ENCODE assay signal across 9 cellular contexts in the genomic region with DNA sequence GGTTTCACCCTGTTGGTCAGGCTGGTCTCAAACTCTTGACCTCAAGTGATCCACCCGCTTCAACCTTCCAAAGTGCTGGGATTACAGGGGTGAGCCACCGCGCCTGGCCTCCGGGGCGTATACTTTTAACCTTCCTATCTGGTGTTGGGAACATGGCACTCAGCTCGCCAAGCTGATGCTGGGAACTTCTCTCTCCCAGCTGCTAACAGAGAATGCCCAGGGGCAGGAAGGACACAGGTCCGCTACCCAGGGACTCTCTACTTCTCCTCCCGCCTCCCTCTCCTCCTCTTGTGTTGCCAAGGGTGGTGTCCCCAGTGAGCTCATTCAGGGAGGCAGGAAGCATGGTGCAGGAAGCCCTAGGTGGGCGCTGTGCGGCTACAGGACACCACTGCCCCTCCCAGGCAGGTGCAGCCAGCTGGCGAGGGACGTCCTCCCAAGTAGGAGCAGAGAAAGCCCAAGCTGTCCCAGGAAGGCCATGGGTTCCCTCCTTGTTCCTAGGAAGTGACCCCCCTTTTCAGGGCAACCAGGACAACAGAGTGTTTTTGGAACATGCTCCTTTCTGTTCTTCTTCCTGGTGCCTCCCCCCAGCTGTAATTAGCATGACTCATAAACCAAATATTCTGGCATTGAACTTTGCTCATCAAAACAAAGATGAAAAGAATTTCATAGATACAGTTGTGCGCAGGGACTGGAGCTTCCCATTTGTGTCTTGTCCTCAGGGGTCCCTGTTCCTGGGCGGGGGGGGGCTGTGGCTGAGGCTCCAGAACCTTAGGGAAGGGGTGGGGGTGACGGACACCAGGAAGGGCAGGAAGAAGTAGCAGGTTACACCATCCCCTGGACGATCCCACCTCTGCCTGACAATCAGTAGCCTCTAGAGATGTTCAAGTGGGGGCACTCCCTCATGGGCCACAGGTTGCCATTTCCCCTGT. TPM values are rescaled to one million over a fixed set of nuclear protein-coding genes. Genes with fewer than 3 reads are reported as not detected.
DNase-seq lines count a peak whose midpoint lies in the region; ATAC-seq, FAIRE-seq and TF ChIP-seq lines count a peak whose summit lies in the region.
"Had no signal": no experiment of that assay in that cellular context is flagged by ENCODE, and none has a peak within 500 bp of the region (broad histone marks: within the 10 kb centered on the region; RNA-seq: fewer than 3 reads in every experiment).

No MANE protein-coding gene starts in this region.

- 0 out of 2 replicates have a peak, but pooled peaks cover 4% of the 10 kb centered on the region for H3F3A ChIP-seq in GM23248 (ENCODE audit: insufficient read depth)

- H3K9me2 ChIP-seq in GM23248 (ENCODE audit: insufficient read depth) = no peaks in the 10 kb centered on the region

- H3K4me1 Mint-ChIP-seq in activated T-cell treated with anti-CD3 and anti-CD28 coated beads, Interleukin-2, amount 50 U/mL, for 72 hours (ENCODE audit: low read depth) = peaks cover 4% of the 10 kb centered on the region

- H3K4me2 ChIP-seq in GM23248 (ENCODE audit: unreplicated experiment) = peak overlapping the region; percentile 56

- H3K4me3 Mint-ChIP-seq in activated T-cell treated with anti-CD3 and anti-CD28 coated beads, Interleukin-2, amount 50 U/mL, for 72 hours = no peak overlapping the region

- ATAC-seq in SK-N-SH treated with all-trans-retinoic acid at 6 μM for 48 hours (peak; percentile 52), Right ventricle myocardium superior (ENCODE audit: poor library complexity) (peak; percentile 3), HG03571 (IDR thresholded peaks at IDR 0.05; ENCODE audit: unreplicated experiment) (no peak)
- no peak for ATAC-seq in activated T-cell treated with anti-CD3 and anti-CD28 coated beads, Interleukin-2, amount 50 U/mL, for 72 hours (replicated peaks in 1 of 2)

- no peak overlapping the region for H2AFZ ChIP-seq in GM23248

- H3K27ac ChIP-seq in GM23248 (no peak overlapping the region), small intestine (ENCODE audit: low read depth in 1 of 2, low read length in 1 of 2) (peak overlapping the region in 1 of 2 donors; percentile 91)

- no peak overlapping the region for H3K27ac Mint-ChIP-seq in activated T-cell treated with anti-CD3 and anti-CD28 coated beads, Interleukin-2, amount 50 U/mL, for 72 hours

- in situ Hi-C loops in GM23248 (cut with MboI) = no loop called here

- H3K4me1 ChIP-seq in GM23248 (ENCODE audit: insufficient read depth) = peaks cover 39% of the 10 kb centered on the region
- H3K4me1 ChIP-seq in small intestine (ENCODE audit: control insufficient read depth in 2 of 2, insufficient read depth in 1 of 2, low read depth in 1 of 2, low read length in 1 of 2) = peaks cover 3 to 8% of the 10 kb centered on the region in 2 donors

- H3K27me3 Mint-ChIP-seq in activated T-cell treated with anti-CD3 and anti-CD28 coated beads, Interleukin-2, amount 50 U/mL, for 72 hours (ENCODE audit: low read depth) = peaks cover 41% of the 10 kb centered on the region

- H3K9me3 ChIP-seq in GM23248 (ENCODE audit: low read depth) (no peaks in the 10 kb centered on the region), small intestine (ENCODE audit: control insufficient read depth, low read depth) (no peaks in the 10 kb centered on the region)

- no peaks in the 10 kb centered on the region for H4K20me1 ChIP-seq in GM23248 (ENCODE audit: insufficient read depth)

- no peak for FAIRE-seq in small intestine (lab: Jason Lieb, UNC)

- DNase-seq in GM23248 (peak; percentile 73), Right ventricle myocardium superior (peak; percentile 70), small intestine (peak; percentile 84), T-helper 1 cell (no peak), globus pallidus (ENCODE audit: low spot score) (no peak)
- no peak for DNase-seq in activated T-cell treated with anti-CD3 and anti-CD28 coated beads, Interleukin-2, amount 50 U/mL, for 72 hours
- DNase-seq: NCI-H1436 had no signal

- H3K36me3 ChIP-seq in GM23248 (ENCODE audit: low read depth) = no peaks in the 10 kb centered on the region
- H3K36me3 ChIP-seq in small intestine (ENCODE audit: control insufficient read depth in 2 of 2, insufficient read depth in 2 of 2, low read length in 2 of 2) = no peaks in the 10 kb centered on the region

- intact Hi-C loops in Right ventricle myocardium superior (cut with DNase I) = no loop called here

- H3K9me3 Mint-ChIP-seq in activated T-cell treated with anti-CD3 and anti-CD28 coated beads, Interleukin-2, amount 50 U/mL, for 72 hours = no peaks in the 10 kb centered on the region

- H3K4me3 ChIP-seq in GM23248 = peak overlapping the region; percentile 34; the same call in 1 of the 2 replicates
- H3K4me3 ChIP-seq in small intestine (ENCODE audit: low read depth in 1 of 2, low read length in 2 of 2) = no peak overlapping the region

- H3K27me3 ChIP-seq in GM23248 (replicated peaks; ENCODE audit: insufficient read depth) (no peaks in the 10 kb centered on the region), small intestine (ENCODE audit: control insufficient read depth in 2 of 2, insufficient read depth in 2 of 2, low read length in 2 of 2) (no peaks in the 10 kb centered on the region)

- no peaks in the 10 kb centered on the region for H3K36me3 Mint-ChIP-seq in activated T-cell treated with anti-CD3 and anti-CD28 coated beads, Interleukin-2, amount 50 U/mL, for 72 hours (ENCODE audit: insufficient read depth in 2 of 2)

- WGBS in GM23248 (ENCODE audit: low coverage in 1 of 2, low lambda C conversion rate in 2 of 2, missing lambda C conversion rate in 2 of 2), 2 experiments = 31 to 41% methylated on average over 16 of the region's 16 CpGs
- 13 to 49% (median 39%) methylated on average over 16 of the region's 16 CpGs for WGBS in small intestine, 3 donors

- 0 out of 2 replicates have a peak overlapping the region, but pooled peaks have one; percentile 1 for H3K9ac ChIP-seq in GM23248

- H3K79me2 ChIP-seq in GM23248 (ENCODE audit: insufficient read depth) = no peaks in the 10 kb centered on the region

TF ChIP-seq in SK-N-SH treated with all-trans-retinoic acid at 6 μM for 48 hours, 23 proteins besides CTCF, POLR2A, EP300 and RAD21 (continues in another document):
- TF ChIP-seq TOX (CRISPR knock-in tag; IDR thresholded peaks at IDR 0.05; ENCODE audit: borderline replicate concordance) = no peak
- peak; percentile 51; the same call in 1 of the 2 replicates for TF ChIP-seq ISL1 (CRISPR knock-in tag; IDR thresholded peaks at IDR 0.05)
- 0 out of 2 replicates have a peak, but pooled peaks have one; percentile 2 for TF ChIP-seq SNAI2 (CRISPR knock-in tag; IDR thresholded peaks at IDR 0.05)
- TF ChIP-seq ZC3H10 (CRISPR knock-in tag; IDR thresholded peaks at IDR 0.05) = no peak
- TF ChIP-seq TCF4 (CRISPR knock-in tag; IDR thresholded peaks at IDR 0.05; ENCODE audit: borderline replicate concordance) = 0 out of 2 replicates have a peak, but pooled peaks have one; percentile 7
- no peak for TF ChIP-seq ZNF565 (CRISPR knock-in tag; conservative IDR thresholded peaks at IDR 0.05; ENCODE audit: low read depth)
- TF ChIP-seq CSDC2 (CRISPR knock-in tag; IDR thresholded peaks at IDR 0.05) = no peak
- TF ChIP-seq GLIS3 (CRISPR knock-in tag; IDR thresholded peaks at IDR 0.05) = 0 out of 2 replicates have a peak, but pooled peaks have one; percentile 6
- TF ChIP-seq PPARA (CRISPR knock-in tag; IDR thresholded peaks at IDR 0.05; ENCODE audit: borderline replicate concordance) = no peak
- no peak for TF ChIP-seq BACH2 (CRISPR knock-in tag; IDR thresholded peaks at IDR 0.05; ENCODE audit: borderline replicate concordance)
- TF ChIP-seq ESRRG (CRISPR knock-in tag; IDR thresholded peaks at IDR 0.05) = no peak
- no peak for TF ChIP-seq ARNTL (CRISPR knock-in tag; IDR thresholded peaks at IDR 0.05; ENCODE audit: borderline replicate concordance, low read depth)
- TF ChIP-seq, protein P1, sequence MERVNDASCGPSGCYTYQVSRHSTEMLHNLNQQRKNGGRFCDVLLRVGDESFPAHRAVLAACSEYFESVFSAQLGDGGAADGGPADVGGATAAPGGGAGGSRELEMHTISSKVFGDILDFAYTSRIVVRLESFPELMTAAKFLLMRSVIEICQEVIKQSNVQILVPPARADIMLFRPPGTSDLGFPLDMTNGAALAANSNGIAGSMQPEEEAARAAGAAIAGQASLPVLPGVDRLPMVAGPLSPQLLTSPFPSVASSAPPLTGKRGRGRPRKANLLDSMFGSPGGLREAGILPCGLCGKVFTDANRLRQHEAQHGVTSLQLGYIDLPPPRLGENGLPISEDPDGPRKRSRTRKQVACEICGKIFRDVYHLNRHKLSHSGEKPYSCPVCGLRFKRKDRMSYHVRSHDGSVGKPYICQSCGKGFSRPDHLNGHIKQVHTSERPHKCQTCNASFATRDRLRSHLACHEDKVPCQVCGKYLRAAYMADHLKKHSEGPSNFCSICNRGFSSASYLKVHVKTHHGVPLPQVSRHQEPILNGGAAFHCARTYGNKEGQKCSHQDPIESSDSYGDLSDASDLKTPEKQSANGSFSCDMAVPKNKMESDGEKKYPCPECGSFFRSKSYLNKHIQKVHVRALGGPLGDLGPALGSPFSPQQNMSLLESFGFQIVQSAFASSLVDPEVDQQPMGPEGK (CRISPR knock-in tag; IDR thresholded peaks at IDR 0.05; ENCODE audit: borderline replicate concordance) = peak; percentile 91; the same call in 1 of the 2 replicates

RNA-seq across cellular contexts. Expression of gene C1QTNF1, which starts 2.6 kb away (rescaled TPM):
- 12.2 and 14.4 TPM in 2 replicates for total RNA-seq in GM23248 (2014; rRNA removed; shearing (Covaris generic))
- polyA plus RNA-seq in GM23248 (2016; fragmentation: Nextera tagmentation; extraction: Ambion mirVana) (5.7 and 6.1 TPM in 2 replicates), small intestine (10 to 100 TPM in 1 of 3 donors, 1 to 10 TPM in 1, under 1 TPM in 1; 0.67 to 57.4 (median 2.4) TPM)
- total RNA-seq in Right ventricle myocardium superior = 143 TPM
- under 1 TPM; 0.31 to 0.88 TPM for total RNA-seq in activated T-cell treated with anti-CD3 and anti-CD28 coated beads, Interleukin-2, amount 50 U/mL, for 72 hours

RNA-seq across cellular contexts. Expression of gene CANT1, which starts 17.0 kb away (rescaled TPM):
- total RNA-seq in GM23248 (2014; rRNA removed; shearing (Covaris generic)) = 52.0 and 52.4 TPM in 2 replicates
- polyA plus RNA-seq in GM23248 (2016; fragmentation: Nextera tagmentation; extraction: Ambion mirVana) = 44.8 and 46.2 TPM in 2 replicates
- total RNA-seq in Right ventricle myocardium superior = 29.8 TPM
- 10 to 100 TPM; 16.8 to 90.5 (median 20.3) TPM for polyA plus RNA-seq in small intestine
- total RNA-seq in activated T-cell treated with anti-CD3 and anti-CD28 coated beads, Interleukin-2, amount 50 U/mL, for 72 hours = 10 to 100 TPM; 52.9 to 58.1 TPM

RNA-seq across cellular contexts. Expression of gene LGALS3BP, which starts 46.9 kb away (rescaled TPM):
- total RNA-seq in GM23248 (2014; rRNA removed; shearing (Covaris generic)) = 8.3 and 8.8 TPM in 2 replicates
- 8.6 and 12.6 TPM in 2 replicates for polyA plus RNA-seq in GM23248 (2016; fragmentation: Nextera tagmentation; extraction: Ambion mirVana)
- 499 TPM for total RNA-seq in Right ventricle myocardium superior
- polyA plus RNA-seq in small intestine = 100 to 1,000 TPM; 181 to 326 (median 255) TPM
- total RNA-seq in activated T-cell treated with anti-CD3 and anti-CD28 coated beads, Interleukin-2, amount 50 U/mL, for 72 hours = 10 to 100 TPM; 23.1 to 28.2 TPM

RNA-seq across cellular contexts. Expression of gene ENGASE, which starts 48.0 kb away (rescaled TPM):
- total RNA-seq in GM23248 (2014; rRNA removed; shearing (Covaris generic)) = 7.8 and 8.4 TPM in 2 replicates
- polyA plus RNA-seq in GM23248 (2016; fragmentation: Nextera tagmentation; extraction: Ambion mirVana) (4.3 and 5.1 TPM in 2 replicates), small intestine (10 to 100 TPM; 17.6 to 36.2 (median 25.7) TPM)
- 29.1 TPM for total RNA-seq in Right ventricle myocardium superior
- total RNA-seq in activated T-cell treated with anti-CD3 and anti-CD28 coated beads, Interleukin-2, amount 50 U/mL, for 72 hours = 10 to 100 TPM; 51.4 to 53.0 TPM

Comparison
In these comparisons a context has a peak if more than half of its experiments do, and no peak if none do; other contexts are left out.
1. DNase-seq: peak in GM23248 (single experiment), Right ventricle myocardium superior (single experiment) and small intestine (single experiment); none in activated T-cell treated with anti-CD3 and anti-CD28 coated beads, Interleukin-2, amount 50 U/mL, for 72 hours (0 of 2), T-helper 1 cell (0 of 5) and globus pallidus (single experiment).
2. ATAC-seq: peak in SK-N-SH treated with all-trans-retinoic acid at 6 μM for 48 hours (single experiment) and Right ventricle myocardium superior (single experiment); none in HG03571 (single experiment) and activated T-cell treated with anti-CD3 and anti-CD28 coated beads, Interleukin-2, amount 50 U/mL, for 72 hours (0 of 2).
3. RNA of gene LGALS3BP, which starts 46.9 kb away (total RNA-seq): 499 TPM in Right ventricle myocardium superior (single experiment); 23.1 to 28.2 TPM in activated T-cell treated with anti-CD3 and anti-CD28 coated beads, Interleukin-2, amount 50 U/mL, for 72 hours and 8.3 to 8.8 TPM in GM23248; every median in the first group is over 10 times any median in the second.